ENCODE assay signal across 7 cellular contexts in the genomic region with DNA sequence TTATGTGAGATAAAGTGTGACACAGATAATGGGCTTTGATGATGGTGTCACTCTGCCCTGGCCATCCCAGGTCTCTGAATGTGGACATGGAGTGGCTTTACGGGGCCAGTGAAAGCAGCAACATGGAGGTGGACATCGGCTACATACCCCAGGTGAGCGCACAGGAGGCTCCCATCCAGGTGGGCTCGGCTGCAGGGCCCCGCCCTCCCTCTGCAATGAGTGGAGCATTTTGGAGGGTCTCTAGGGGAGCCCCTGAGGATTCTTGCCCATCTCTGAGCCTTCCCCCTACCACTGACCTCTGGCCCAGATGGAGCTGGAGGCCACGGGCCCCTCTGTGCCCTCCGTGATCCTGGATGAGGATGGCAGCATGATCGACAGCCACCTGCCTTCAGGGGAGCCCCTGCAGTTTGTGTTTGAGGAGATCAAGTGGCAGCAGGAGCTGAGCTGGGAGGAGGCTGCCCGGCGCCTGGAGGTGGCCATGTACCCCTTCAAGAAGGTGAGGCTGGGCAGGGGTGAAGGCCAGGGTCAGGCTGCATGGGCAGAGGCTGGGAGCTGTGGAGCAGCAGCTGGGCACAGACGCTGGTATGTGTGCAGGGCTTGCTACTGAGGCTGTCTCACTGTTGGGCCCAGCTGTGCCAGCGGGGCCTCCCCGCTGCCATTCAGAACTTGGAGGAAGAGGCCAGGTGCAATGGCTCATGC. TPM values are rescaled to one million over a fixed set of nuclear protein-coding genes. Genes with fewer than 3 reads are reported as not detected.
"Had no signal": no experiment of that assay in that cellular context is flagged by ENCODE, and none has a peak within 500 bp of the region (broad histone marks: within the 10 kb centered on the region; RNA-seq: fewer than 3 reads in every experiment).

No MANE protein-coding gene starts in this region.

- H3K9ac ChIP-seq: neural progenitor cell had no signal

- H3K36me3 ChIP-seq: neural progenitor cell had no signal

- H3K27me3 ChIP-seq: gastroesophageal sphincter, neural progenitor cell, thyroid gland had no signal

- H3K9me3 ChIP-seq: gastroesophageal sphincter, thyroid gland had no signal

- H3K27ac ChIP-seq: neural progenitor cell, thyroid gland, WERI-Rb-1 had no signal

- DNase-seq: cerebellar nuclear complex, cortex of kidney had no signal

- H3K4me3 ChIP-seq: gastroesophageal sphincter, neural progenitor cell, thyroid gland had no signal

- H3K4me2 ChIP-seq: neural progenitor cell had no signal

- H2AFZ ChIP-seq: neural progenitor cell had no signal

- H3K4me1 ChIP-seq: neural progenitor cell had no signal

RNA-seq across cellular contexts. Expression of a gene that starts 47.7 kb away (rescaled TPM):
- total RNA-seq: mesenteric fat pad, thyroid gland had no signal
